In genomic region chr2:196586511-196586991, GRCh38 we compare ENCODE assay signal across 12 cellular contexts. TPM values are rescaled to one million over a fixed set of nuclear protein-coding genes. Genes with fewer than 3 reads are reported as not detected.
A peak's percentile ranks its signal among the peaks of the same experiment; 100 is the strongest.
DNase-seq lines count a peak whose midpoint lies in the region; ATAC-seq, FAIRE-seq and TF ChIP-seq lines count a peak whose summit lies in the region.
"Had no signal": no experiment of that assay in that cellular context is flagged by ENCODE, and none has a peak within 500 bp of the region (broad histone marks: within the 10 kb centered on the region; RNA-seq: fewer than 3 reads in every experiment).

No MANE protein-coding gene starts in this region.

- no peak overlapping the region for H3K4me2 ChIP-seq in endothelial cell of umbilical vein (ENCODE audit: insufficient read depth, low read length)
- H3K4me2 ChIP-seq: BLaER1 had no signal

- no peaks in the 10 kb centered on the region for H3K9me3 ChIP-seq in endothelial cell of umbilical vein (replicated peaks; ENCODE audit: control insufficient read depth, insufficient read depth, low read length)
- H3K9me3 ChIP-seq: BLaER1, prostate gland had no signal

- H3K27ac Mint-ChIP-seq in activated CD8-positive, alpha-beta memory T cell treated with anti-CD3 and anti-CD28 coated beads, Interleukin-2, amount 10 ng/mL, durations not matched to agents 7 days and 5 days = no peak overlapping the region

- no peaks in the 10 kb centered on the region for H3K9me1 ChIP-seq in endothelial cell of umbilical vein (replicated peaks; ENCODE audit: control insufficient read depth, extremely low read depth, insufficient read depth, low read length)

- no peak overlapping the region for H2AFZ ChIP-seq in endothelial cell of umbilical vein (ENCODE audit: low read depth, low read length)

- BruUV-seq in endothelial cell of umbilical vein (replicated peaks; lab: Mats Ljungman, UMichigan) = no TSS peak

- no peak overlapping the region for H3K27ac ChIP-seq in endothelial cell of umbilical vein (ENCODE audit: insufficient read depth, low read depth, low read length)
- H3K27ac ChIP-seq: BLaER1, prostate gland had no signal

- intact Hi-C loops in endothelial cell of umbilical vein (cut with micrococcal nuclease) = no loop called here

- no peak for TF ChIP-seq POLR2A in endothelial cell of umbilical vein (IDR thresholded peaks at IDR 0.05; ENCODE audit: low read depth, low read length)

- H3K36me3 Mint-ChIP-seq in activated CD8-positive, alpha-beta memory T cell treated with anti-CD3 and anti-CD28 coated beads, Interleukin-2, amount 10 ng/mL, durations not matched to agents 7 days and 5 days = no peaks in the 10 kb centered on the region

- H3K9me3 Mint-ChIP-seq in activated CD8-positive, alpha-beta memory T cell treated with anti-CD3 and anti-CD28 coated beads, Interleukin-2, amount 10 ng/mL, durations not matched to agents 7 days and 5 days (ENCODE audit: low read depth) = peaks cover 3% of the 10 kb centered on the region

- no peaks in the 10 kb centered on the region for H3K4me1 ChIP-seq in endothelial cell of umbilical vein (ENCODE audit: control insufficient read depth, extremely low read depth, insufficient read depth, low read length)
- H3K4me1 ChIP-seq: BLaER1, prostate gland had no signal

- H4K20me1 ChIP-seq in endothelial cell of umbilical vein (replicated peaks; ENCODE audit: control insufficient read depth, extremely low read depth, insufficient read depth, low read length) = no peaks in the 10 kb centered on the region
- H4K20me1 ChIP-seq: BLaER1 had no signal

- peaks cover 8% of the 10 kb centered on the region for H3K4me1 Mint-ChIP-seq in activated CD8-positive, alpha-beta memory T cell treated with anti-CD3 and anti-CD28 coated beads, Interleukin-2, amount 10 ng/mL, durations not matched to agents 7 days and 5 days

- H3K4me3 ChIP-seq in endothelial cell of umbilical vein (replicated peaks in 1 of 3; ENCODE audit: insufficient read depth in 1 of 3, low read depth in 1 of 3, low read length in 3 of 3) = no peak overlapping the region
- H3K4me3 ChIP-seq: BLaER1, prostate gland had no signal

- ATAC-seq in activated CD8-positive, alpha-beta memory T cell treated with anti-CD3 and anti-CD28 coated beads, Interleukin-2, amount 10 ng/mL, durations not matched to agents 7 days and 5 days = peak; percentile 47
- no peak for ATAC-seq in GM18517 (IDR thresholded peaks at IDR 0.05; ENCODE audit: unreplicated experiment)

- TF ChIP-seq CTCF in endothelial cell of umbilical vein (IDR thresholded peaks at IDR 0.05; ENCODE audit: extremely low read depth in 1 of 2, insufficient read depth in 1 of 2, low read depth in 1 of 2, low read length in 2 of 2) = no peak
- TF ChIP-seq CTCF in GM10266 (IDR thresholded peaks at IDR 0.05; ENCODE audit: control insufficient read depth, insufficient read depth, low read depth, missing control alignments) = no peak

- no peaks in the 10 kb centered on the region for H3K36me3 ChIP-seq in endothelial cell of umbilical vein (ENCODE audit: control insufficient read depth in 2 of 2, extremely low read depth in 1 of 2, insufficient read depth in 2 of 2, low read length in 2 of 2)
- H3K36me3 ChIP-seq: BLaER1, prostate gland had no signal

- peaks cover 67% of the 10 kb centered on the region for H3K27me3 Mint-ChIP-seq in activated CD8-positive, alpha-beta memory T cell treated with anti-CD3 and anti-CD28 coated beads, Interleukin-2, amount 10 ng/mL, durations not matched to agents 7 days and 5 days

- dilution Hi-C loops in endothelial cell of umbilical vein (cut with MboI; ENCODE audit: extremely low pct_ligation_motif_present, low sequenced_read_pairs) = no loop called here

- peaks cover 26% of the 10 kb centered on the region in 2 experiments for H3K27me3 ChIP-seq in endothelial cell of umbilical vein (ENCODE audit: control insufficient read depth in 2 of 2, insufficient read depth in 2 of 2, low read length in 2 of 2)

- no peak for FAIRE-seq in endothelial cell of umbilical vein (lab: Jason Lieb, UNC)
- FAIRE-seq: GM19239 had no signal

- H3K9ac ChIP-seq in endothelial cell of umbilical vein (replicated peaks; ENCODE audit: extremely low read depth, insufficient read depth, low read length) = no peak overlapping the region
- H3K9ac ChIP-seq: BLaER1 had no signal

- no peak for DNase-seq in activated CD8-positive, alpha-beta memory T cell treated with anti-CD3 and anti-CD28 coated beads, Interleukin-2, amount 10 ng/mL, durations not matched to agents 7 days and 5 days
- DNase-seq in activated CD8-positive, alpha-beta memory T cell treated with anti-CD3 and anti-CD28 coated beads, Interleukin-2, amount 50 U/mL, for 4 hours = no peak
- DNase-seq in NCI-H748 treated with DMSO at 0.1 percent for 48 hours (lab: John Stamatoyannopoulos, UW) = peak; percentile 68
- peak; percentile 23 for DNase-seq in endothelial cell of umbilical vein (ENCODE audit: low read depth, low spot score)
- peak; percentile 74 for DNase-seq in smooth muscle cell of the brain vasculature (ENCODE audit: low read depth, low spot score)
- no peak for DNase-seq in GM10266 (ENCODE audit: extremely low spot score)
- DNase-seq in NAMALWA (ENCODE audit: low spot score) = no peak
- DNase-seq: activated T-cell treated with anti-CD3 and anti-CD28 coated beads, Interleukin-2, amount 50 U/mL, for 48 hours had no signal

- H3K79me2 ChIP-seq in endothelial cell of umbilical vein (ENCODE audit: control insufficient read depth, insufficient read depth, low read length) = no peaks in the 10 kb centered on the region

- H3K4me3 Mint-ChIP-seq in activated CD8-positive, alpha-beta memory T cell treated with anti-CD3 and anti-CD28 coated beads, Interleukin-2, amount 10 ng/mL, durations not matched to agents 7 days and 5 days = no peak overlapping the region

- CTCF ChIA-PET in activated CD8-positive, alpha-beta memory T cell treated with anti-CD3 and anti-CD28 coated beads, Interleukin-2, amount 10 ng/mL, durations not matched to agents 7 days and 5 days (lab: Charles Lee) = no interaction called here
- CTCF ChIA-PET in endothelial cell of umbilical vein (lab: Charles Lee) = no interaction called here

- POLR2A ChIA-PET in endothelial cell of umbilical vein (lab: Charles Lee) = no interaction called here

TF ChIP-seq in endothelial cell of umbilical vein, 7 proteins besides CTCF, POLR2A, EP300 and RAD21:
- TF ChIP-seq JUN (IDR thresholded peaks at IDR 0.05; ENCODE audit: borderline replicate concordance, insufficient read depth, insufficient read length, low read depth) = no peak
- peak; percentile 49 for TF ChIP-seq FOS (IDR thresholded peaks at IDR 0.05; ENCODE audit: borderline replicate concordance, insufficient read depth, low read length)
- TF ChIP-seq POLR2AphosphoS5 (IDR thresholded peaks at IDR 0.05; ENCODE audit: insufficient read depth, low read depth, low read length) = no peak

RNA-seq across cellular contexts. Expression of gene HECW2, which starts 6.8 kb away (rescaled TPM):
- total RNA-seq in activated CD8-positive, alpha-beta memory T cell treated with anti-CD3 and anti-CD28 coated beads, Interleukin-2, amount 10 ng/mL, durations not matched to agents 7 days and 5 days = 1 to 10 TPM; 2.6 to 6.6 TPM
- total RNA-seq in endothelial cell of umbilical vein = 180 and 200 TPM in 2 replicates
- 42.4 and 50.8 TPM in 2 replicates for polyA plus RNA-seq in endothelial cell of umbilical vein
- polyA plus RNA-seq in endothelial cell of umbilical vein (2011; cell fraction: cytosol; rRNA removed) = 28.5 and 31.2 TPM in 2 replicates
- 169 and 172 TPM in 2 replicates for polyA plus RNA-seq in endothelial cell of umbilical vein (2011; cell fraction: nucleus; rRNA removed)
- 57.2 and 68.8 TPM in 2 replicates for polyA plus RNA-seq in endothelial cell of umbilical vein (2012)
- polyA minus RNA-seq in endothelial cell of umbilical vein = 405 and 454 TPM in 2 replicates
- polyA minus RNA-seq in endothelial cell of umbilical vein (2011; cell fraction: cytosol; rRNA and poly(A)+ RNA removed) = 2.8 TPM
- polyA minus RNA-seq in endothelial cell of umbilical vein (2011; cell fraction: nucleus; rRNA and poly(A)+ RNA removed) = 424 and 619 TPM in 2 replicates

RNA-seq across cellular contexts. Expression of gene CCDC150, which starts 53.0 kb away (rescaled TPM):
- total RNA-seq in activated CD8-positive, alpha-beta memory T cell treated with anti-CD3 and anti-CD28 coated beads, Interleukin-2, amount 10 ng/mL, durations not matched to agents 7 days and 5 days = 10 to 100 TPM; 18.6 to 30.6 TPM
- 18.1 and 19.9 TPM in 2 replicates for total RNA-seq in endothelial cell of umbilical vein
- polyA plus RNA-seq in endothelial cell of umbilical vein = 1.1 and 1.7 TPM in 2 replicates
- 1.3 and 2.2 TPM in 2 replicates for polyA plus RNA-seq in endothelial cell of umbilical vein (2011; cell fraction: cytosol; rRNA removed)
- 43.9 and 79.3 TPM in 2 replicates for polyA plus RNA-seq in endothelial cell of umbilical vein (2011; cell fraction: nucleus; rRNA removed)
- polyA plus RNA-seq in endothelial cell of umbilical vein (2012) = 3.9 and 4.5 TPM in 2 replicates
- 7.9 and 8.3 TPM in 2 replicates for polyA minus RNA-seq in endothelial cell of umbilical vein
- polyA minus RNA-seq in endothelial cell of umbilical vein (2011; cell fraction: cytosol; rRNA and poly(A)+ RNA removed) = 6.5 TPM
- polyA minus RNA-seq in endothelial cell of umbilical vein (2011; cell fraction: nucleus; rRNA and poly(A)+ RNA removed) = 31.1 and 55.3 TPM in 2 replicates

Comparison
In these comparisons a context has a peak if more than half of its experiments do, and no peak if none do; other contexts are left out.
1. DNase-seq: peak in NCI-H748 treated with DMSO at 0.1 percent for 48 hours (single experiment), endothelial cell of umbilical vein (single experiment) and smooth muscle cell of the brain vasculature (single experiment); none in activated CD8-positive, alpha-beta memory T cell treated with anti-CD3 and anti-CD28 coated beads, Interleukin-2, amount 10 ng/mL, durations not matched to agents 7 days and 5 days (single experiment), activated CD8-positive, alpha-beta memory T cell treated with anti-CD3 and anti-CD28 coated beads, Interleukin-2, amount 50 U/mL, for 4 hours (single experiment), GM10266 (single experiment) and NAMALWA (single experiment).
2. RNA of gene HECW2, which starts 6.8 kb away (total RNA-seq): 180 to 200 TPM in endothelial cell of umbilical vein; 2.6 to 6.6 TPM in activated CD8-positive, alpha-beta memory T cell treated with anti-CD3 and anti-CD28 coated beads, Interleukin-2, amount 10 ng/mL, durations not matched to agents 7 days and 5 days; every median in the first group is over 10 times any median in the second.